Comparison of ENCODE assay signal across 1 cellular context in genomic region chr1:213656039-213656438, GRCh38.
TF ChIP-seq lines count a peak whose summit lies in the region.

No MANE protein-coding gene starts in this region.

TF ChIP-seq in H1, 55 proteins besides CTCF, POLR2A, EP300 and RAD21 (continued from another document):
- TF ChIP-seq KDM5A (IDR thresholded peaks at IDR 0.05; ENCODE audit: low read length) (no peak), PHF8 (conservative IDR thresholded peaks at IDR 0.05; ENCODE audit: low read depth, low read length) (no peak), SP4 (IDR thresholded peaks at IDR 0.05; ENCODE audit: low read length) (no peak), CTBP2 (IDR thresholded peaks at IDR 0.05; ENCODE audit: borderline replicate concordance, insufficient read depth, insufficient read length, low read length) (no peak), SAP30 (IDR thresholded peaks at IDR 0.05; ENCODE audit: insufficient read depth, insufficient replicate concordance, low read length) (no peak), CHD1 (IDR thresholded peaks at IDR 0.05; ENCODE audit: low read depth, low read length) (no peak), TBP (IDR thresholded peaks at IDR 0.05; ENCODE audit: low read depth, low read length) (no peak), RNF2 (IDR thresholded peaks at IDR 0.05; ENCODE audit: borderline replicate concordance, low read depth, low read length, missing control alignments, poor library complexity, severe bottlenecking) (no peak), TCF12 (IDR thresholded peaks at IDR 0.05; ENCODE audit: low read depth, low read length) (no peak), SIX5 (IDR thresholded peaks at IDR 0.05; ENCODE audit: low read depth, low read length) (no peak), ASH2L (IDR thresholded peaks at IDR 0.05; ENCODE audit: low read length) (no peak), SRF (IDR thresholded peaks at IDR 0.05; ENCODE audit: low read depth, low read length) (no peak)
- TF ChIP-seq, protein P1, sequence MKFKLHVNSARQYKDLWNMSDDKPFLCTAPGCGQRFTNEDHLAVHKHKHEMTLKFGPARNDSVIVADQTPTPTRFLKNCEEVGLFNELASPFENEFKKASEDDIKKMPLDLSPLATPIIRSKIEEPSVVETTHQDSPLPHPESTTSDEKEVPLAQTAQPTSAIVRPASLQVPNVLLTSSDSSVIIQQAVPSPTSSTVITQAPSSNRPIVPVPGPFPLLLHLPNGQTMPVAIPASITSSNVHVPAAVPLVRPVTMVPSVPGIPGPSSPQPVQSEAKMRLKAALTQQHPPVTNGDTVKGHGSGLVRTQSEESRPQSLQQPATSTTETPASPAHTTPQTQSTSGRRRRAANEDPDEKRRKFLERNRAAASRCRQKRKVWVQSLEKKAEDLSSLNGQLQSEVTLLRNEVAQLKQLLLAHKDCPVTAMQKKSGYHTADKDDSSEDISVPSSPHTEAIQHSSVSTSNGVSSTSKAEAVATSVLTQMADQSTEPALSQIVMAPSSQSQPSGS (IDR thresholded peaks at IDR 0.05; ENCODE audit: low read length), result no peak
